In genomic region chr4:85968945-85969830, GRCh38 we compare ENCODE assay signal across 8 cellular contexts.
A peak's percentile ranks its signal among the peaks of the same experiment; 100 is the strongest.
DNase-seq lines count a peak whose midpoint lies in the region; ATAC-seq and TF ChIP-seq lines count a peak whose summit lies in the region.

No MANE protein-coding gene starts in this region.

- H3K4me2 ChIP-seq in OCI-LY1 (ENCODE audit: low read length) (peak overlapping the region; percentile 34; the same call in 1 of the 2 replicates), neuronal stem cell (ENCODE audit: insufficient read depth, low read length, poor library complexity, severe bottlenecking) (no peak overlapping the region)

- CTCF ChIA-PET in AG04449 (lab: Yijun Ruan, JAX): interaction anchor here (0.7 to 5.8 kb wide), 33 partner anchors 9 to 885 kb away, joined by 3 to 58 read pairs (median 5); no protein-coding TSS in a partner anchor

- H3F3A ChIP-seq in OCI-LY1 (ENCODE audit: insufficient read depth, low read length): no peaks in the 10 kb centered on the region

- DNase-seq in AG04449 (ENCODE audit: low read depth, low spot score) (no peak), epidermal melanocyte (ENCODE audit: insufficient read length, low spot score) (peak; percentile 26), neuronal stem cell (ENCODE audit: low spot score) (peak; percentile 24)
- no peak for DNase-seq in activated CD4-positive, CD25-positive, alpha-beta regulatory T cell (lab: John Stamatoyannopoulos, UW)

- peak overlapping the region; percentile 73 for H3K27ac ChIP-seq in OCI-LY1 (ENCODE audit: low read depth, low read length, poor library complexity, severe bottlenecking)
- H3K27ac ChIP-seq in neuronal stem cell (replicated peaks; ENCODE audit: low read length): no peak overlapping the region

- no peaks in the 10 kb centered on the region for H3K79me1 ChIP-seq in neuronal stem cell (ENCODE audit: low read depth, low read length)

- H3K9me2 ChIP-seq in OCI-LY1 (ENCODE audit: low read depth, low read length): no peaks in the 10 kb centered on the region

- H3K9ac ChIP-seq in OCI-LY1 (ENCODE audit: low read length) (peak overlapping the region; percentile 29; the same call in 1 of the 2 replicates), neuronal stem cell (ENCODE audit: low read depth, low read length, poor library complexity) (no peak overlapping the region)

- no peaks in the 10 kb centered on the region for H4K20me1 ChIP-seq in OCI-LY1 (ENCODE audit: insufficient read depth, low read length)

- H3K36me3 ChIP-seq in OCI-LY1 (ENCODE audit: insufficient read depth, low read length) (peaks cover 28% of the 10 kb centered on the region), neuronal stem cell (replicated peaks in 1 of 2; ENCODE audit: control insufficient read depth in 2 of 2, insufficient read depth in 2 of 2, low read length in 2 of 2) (no peaks in the 10 kb centered on the region)

- H3K9me3 ChIP-seq in OCI-LY1 (ENCODE audit: low read length) (no peaks in the 10 kb centered on the region), neuronal stem cell (replicated peaks in 1 of 2; ENCODE audit: control insufficient read depth in 2 of 2, insufficient read depth in 1 of 2, low read depth in 1 of 2, low read length in 2 of 2) (no peaks in the 10 kb centered on the region)

- H3K27me3 ChIP-seq in OCI-LY1 (ENCODE audit: insufficient read depth, low read length) (no peaks in the 10 kb centered on the region), neuronal stem cell (ENCODE audit: control insufficient read depth in 3 of 3, insufficient read depth in 3 of 3, low read depth in 1 of 3, low read length in 3 of 3) (no peaks in the 10 kb centered on the region)

- H2AFZ ChIP-seq in OCI-LY1 (ENCODE audit: low read length): no peak overlapping the region
- no peak overlapping the region for H2AFZ ChIP-seq in neuronal stem cell (ENCODE audit: low read length)

- POLR2A ChIA-PET in AG04449 (lab: Yijun Ruan, JAX): no interaction called here

- H2AK5ac ChIP-seq in neuronal stem cell (ENCODE audit: low read depth, low read length): no peak overlapping the region

- no peak overlapping the region for H3K4me3 ChIP-seq in AG04449 (ENCODE audit: low read depth, low read length)
- no peak overlapping the region for H3K4me3 ChIP-seq in OCI-LY1 (ENCODE audit: low read depth, low read length, poor library complexity, severe bottlenecking)
- no peak overlapping the region for H3K4me3 ChIP-seq in neuronal stem cell (ENCODE audit: low read length in 2 of 2)

- no peak overlapping the region for H2BK120ac ChIP-seq in neuronal stem cell (ENCODE audit: low read depth, low read length)

- no peak overlapping the region for H4K8ac ChIP-seq in neuronal stem cell (ENCODE audit: low read depth, low read length)

- H2BK5ac ChIP-seq in neuronal stem cell (ENCODE audit: low read length): no peak overlapping the region

- no peak overlapping the region for H2BK15ac ChIP-seq in neuronal stem cell (ENCODE audit: low read length)

- H3K18ac ChIP-seq in neuronal stem cell (ENCODE audit: low read length): no peak overlapping the region

- TF ChIP-seq CTCF in AG04449 (IDR thresholded peaks at IDR 0.05; ENCODE audit: insufficient read depth, low read length, missing control alignments) (peak; percentile 30), OCI-LY1 (IDR thresholded peaks at IDR 0.05; ENCODE audit: low read length) (peak; percentile 63)

- no peak overlapping the region for H3K14ac ChIP-seq in neuronal stem cell (ENCODE audit: low read length)

- no peak overlapping the region for H2BK12ac ChIP-seq in neuronal stem cell (ENCODE audit: low read length)

- no peak overlapping the region for H3K4ac ChIP-seq in neuronal stem cell (ENCODE audit: low read length)

- H4K91ac ChIP-seq in neuronal stem cell (ENCODE audit: low read depth, low read length, poor library complexity): no peak overlapping the region

- peak; percentile 69 for ATAC-seq in GM18517 (IDR thresholded peaks at IDR 0.05; ENCODE audit: unreplicated experiment)
- ATAC-seq in HG03565 (IDR thresholded peaks at IDR 0.05; ENCODE audit: unreplicated experiment): peak; percentile 67
- no peak for ATAC-seq in GM19023 (IDR thresholded peaks at IDR 0.05; ENCODE audit: unreplicated experiment)

- H3K79me2 ChIP-seq in OCI-LY1 (ENCODE audit: insufficient read depth, low read length): no peaks in the 10 kb centered on the region

- no peak overlapping the region for H3K23ac ChIP-seq in neuronal stem cell (ENCODE audit: low read depth, low read length, poor library complexity)

- H3K4me1 ChIP-seq in OCI-LY1 (ENCODE audit: insufficient read depth, low read length, severe bottlenecking): peaks cover 34% of the 10 kb centered on the region
- no peaks in the 10 kb centered on the region for H3K4me1 ChIP-seq in neuronal stem cell (ENCODE audit: control insufficient read depth in 2 of 2, insufficient read depth in 1 of 2, low read depth in 1 of 2, low read length in 2 of 2)

- WGBS in neuronal stem cell (ENCODE audit: extremely low coverage in 2 of 2, insufficient read length in 2 of 2, insufficient replicate concordance in 1 of 2), 2 donors: no CpG with 5 or more reads among the region's 3 CpGs

Comparison
In these comparisons a context has a peak if more than half of its experiments do, and no peak if none do; other contexts are left out.
1. DNase-seq: peak in epidermal melanocyte (single experiment) and neuronal stem cell (single experiment); none in AG04449 (single experiment) and activated CD4-positive, CD25-positive, alpha-beta regulatory T cell (0 of 4).